8 cellular contexts compared by ENCODE assay signal in the genomic region with DNA sequence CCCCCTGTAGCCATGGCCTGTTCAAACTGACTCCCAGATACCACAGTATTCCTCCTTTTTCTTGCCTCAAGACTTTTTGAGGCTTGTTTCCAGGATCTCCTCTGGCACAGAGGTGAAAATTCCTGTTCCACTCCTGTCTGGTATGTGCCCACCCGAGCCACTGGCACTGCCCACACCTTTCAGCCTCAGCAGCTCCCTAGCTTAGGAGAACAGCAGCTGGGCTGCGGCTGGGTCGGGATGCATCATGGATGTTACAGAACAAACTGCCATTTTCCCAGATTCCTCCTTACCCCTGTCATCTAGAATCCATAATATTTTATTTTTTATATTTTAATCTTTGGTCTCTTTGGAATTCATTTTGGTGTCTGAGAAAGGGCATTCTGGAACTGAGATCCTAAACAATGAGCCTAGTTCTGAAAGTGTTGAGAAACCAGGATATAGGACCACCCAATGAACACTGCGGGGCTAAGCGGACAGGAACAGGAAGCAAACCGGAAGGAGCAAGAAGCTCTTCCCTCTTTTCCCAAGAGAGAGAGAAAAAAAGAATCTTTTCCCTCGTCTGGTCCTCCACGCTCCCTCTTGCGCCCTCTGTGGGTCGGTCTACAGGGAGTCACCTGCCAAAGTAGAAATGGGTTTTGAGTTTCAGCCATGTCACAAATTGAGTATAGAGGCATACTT.
A peak's percentile ranks its signal among the peaks of the same experiment; 100 is the strongest.
DNase-seq lines count a peak whose midpoint lies in the region; ATAC-seq, FAIRE-seq and TF ChIP-seq lines count a peak whose summit lies in the region.

No MANE protein-coding gene starts in this region.

- H3K4me3 ChIP-seq in GM12875 (ENCODE audit: low read depth, low read length), result no peak overlapping the region

- FAIRE-seq in A204.1 (lab: Jason Lieb, UNC), result peak; percentile 80

- peak; percentile 59 for DNase-seq in NCI-H2196 (lab: John Stamatoyannopoulos, UW; ENCODE audit: unreplicated experiment)
- DNase-seq in activated CD4-positive, CD25-positive, alpha-beta regulatory T cell treated with anti-CD3 and anti-CD28 coated beads, Interleukin-2, amount 50 U/mL, for 72 hours, result peak; percentile 67
- peak; percentile 92 for DNase-seq in cerebellar cortex (ENCODE audit: low spot score)
- peak; percentile 94 for DNase-seq in left kidney (ENCODE audit: low read depth, low spot score)
- peak; percentile 75 for DNase-seq in stimulated activated CD4-positive, alpha-beta T cell treated with anti-CD3 and anti-CD28 coated beads, Interleukin-4, amount 100 ng/mL, for 24 hours

- ATAC-seq in GM21717 (IDR thresholded peaks at IDR 0.05; ENCODE audit: unreplicated experiment), result no peak

- TF ChIP-seq CTCF in GM12875 (IDR thresholded peaks at IDR 0.05; ENCODE audit: borderline replicate concordance, insufficient read depth, low read depth, low read length), result peak; percentile 86
